ENCODE assay signal across 8 cellular contexts in the genomic region with DNA sequence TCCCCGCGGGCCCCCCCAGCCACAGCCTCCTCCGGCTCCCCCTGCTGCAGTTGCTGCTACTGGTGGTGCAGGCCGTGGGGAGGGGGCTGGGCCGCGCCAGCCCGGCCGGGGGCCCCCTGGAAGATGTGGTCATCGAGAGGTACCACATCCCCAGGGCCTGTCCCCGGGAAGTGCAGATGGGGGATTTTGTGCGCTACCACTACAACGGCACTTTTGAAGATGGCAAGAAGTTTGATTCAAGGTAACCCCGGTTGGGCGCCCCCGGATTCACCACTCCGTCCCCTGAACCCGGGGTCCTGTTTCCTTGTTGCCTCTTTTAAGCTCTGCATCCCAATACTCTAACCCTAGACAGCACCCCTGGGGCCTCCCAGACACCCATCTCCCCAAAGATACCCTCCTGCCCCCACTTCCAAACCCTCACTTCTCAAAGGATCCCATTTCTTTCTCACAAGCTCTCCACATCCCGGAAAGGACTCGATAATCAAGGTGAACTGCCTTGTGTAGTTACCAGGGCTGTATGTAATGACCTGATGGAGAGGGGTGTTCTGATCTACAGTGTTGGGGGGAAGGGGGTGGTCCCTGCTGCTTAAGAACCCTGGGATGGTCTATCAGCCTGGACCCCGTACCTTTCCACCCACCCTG. TPM values are rescaled to one million over a fixed set of nuclear protein-coding genes. Genes with fewer than 3 reads are reported as not detected.
DNase-seq lines count a peak whose midpoint lies in the region; ATAC-seq and TF ChIP-seq lines count a peak whose summit lies in the region.

No MANE protein-coding gene starts in this region.

- H3K4me1 Mint-ChIP-seq in H9, result peaks cover 23 to 35% of the 10 kb centered on the region in 2 experiments

- no peak overlapping the region for H3K4ac ChIP-seq in H9 (ENCODE audit: low read depth, low read length)

- H4K20me1 ChIP-seq in H9 (ENCODE audit: control insufficient read depth, insufficient read depth, insufficient read length), result no peaks in the 10 kb centered on the region

- ATAC-seq in right cardiac atrium, result no peak
- ATAC-seq in GM19397 (IDR thresholded peaks at IDR 0.05; ENCODE audit: unreplicated experiment), result no peak
- ATAC-seq in HG02678 (IDR thresholded peaks at IDR 0.05; ENCODE audit: unreplicated experiment), result no peak

- no peak overlapping the region for H3K23ac ChIP-seq in H9 (ENCODE audit: insufficient read length, low read depth, low read length)

- H3K36me3 ChIP-seq in WERI-Rb-1, result peaks cover 32% of the 10 kb centered on the region
- peaks cover 16% of the 10 kb centered on the region for H3K36me3 ChIP-seq in skeletal muscle satellite cell (ENCODE audit: insufficient read depth, low read length)

- H3T11ph ChIP-seq in H9 (ENCODE audit: low read length), result no peak overlapping the region

- H3K4me3 ChIP-seq in WERI-Rb-1 (ENCODE audit: low read depth, low read length) (peak overlapping the region; percentile 77), right cardiac atrium (ENCODE audit: low read length) (peak overlapping the region; percentile 64), skeletal muscle satellite cell (ENCODE audit: low read length) (peak overlapping the region; percentile 97)

- H3K4me3 Mint-ChIP-seq in H9, result peak overlapping the region; percentile 91 to 99

- H3K36me3 Mint-ChIP-seq in H9 (ENCODE audit: insufficient read depth in 1 of 3, low read depth in 3 of 3), result peaks cover 25 to 36% (median 32%) of the 10 kb centered on the region in 3 experiments

- peak overlapping the region; percentile 76 for H3K4me2 ChIP-seq in H9 (ENCODE audit: insufficient read depth, insufficient read length, low read length)
- H3K4me2 ChIP-seq in skeletal muscle satellite cell (ENCODE audit: low read length), result peak overlapping the region; percentile 100

- no peak overlapping the region for H4K91ac ChIP-seq in H9 (ENCODE audit: insufficient read length, low read depth, low read length)

- peaks cover 11% of the 10 kb centered on the region for H3K27me3 Mint-ChIP-seq in H9 (ENCODE audit: low read depth)

- H4K8ac ChIP-seq in H9 (replicated peaks; ENCODE audit: insufficient read length, low read depth, low read length), result no peak overlapping the region

- H3K9me3 Mint-ChIP-seq in H9, result peaks cover 0 to 10% of the 10 kb centered on the region in 2 experiments; a peak in 3 of 5 replicates

- no peak overlapping the region for H3K56ac ChIP-seq in H9 (ENCODE audit: insufficient read length, low read depth, low read length)

- peaks cover 4% of the 10 kb centered on the region; the same call in 1 of the 2 replicates for H3K4me1 ChIP-seq in H9 (ENCODE audit: insufficient read depth, low read length)
- no peaks in the 10 kb centered on the region for H3K4me1 ChIP-seq in right cardiac atrium (ENCODE audit: control insufficient read depth, insufficient read depth, low read length)
- H3K4me1 ChIP-seq in skeletal muscle satellite cell (ENCODE audit: control insufficient read depth, insufficient read depth, low read length), result peaks cover 32% of the 10 kb centered on the region

- no peak overlapping the region for H4K5ac ChIP-seq in H9 (ENCODE audit: insufficient read length, low read depth, low read length)

- H2AFZ ChIP-seq in H9 (ENCODE audit: low read length), result no peak overlapping the region

- H2BK5ac ChIP-seq in H9 (ENCODE audit: insufficient read length, low read length), result no peak overlapping the region

- peaks cover 2% of the 10 kb centered on the region for H3K79me1 ChIP-seq in H9 (ENCODE audit: insufficient read depth, low read depth, low read length, poor library complexity, severe bottlenecking)

- H2BK15ac ChIP-seq in H9 (ENCODE audit: low read depth, low read length), result no peak overlapping the region

- WGBS in H9 (ENCODE audit: extremely low coverage, insufficient read length, low lambda C conversion rate), result no CpG with 5 or more reads among the region's 20 CpGs
- 11% methylated on average over 20 of the region's 20 CpGs for WGBS in right cardiac atrium

- no peak overlapping the region for H2AK5ac ChIP-seq in H9 (ENCODE audit: insufficient read length, low read length)

- intact Hi-C loops in right cardiac atrium (cut with DNase I), result no loop called here

- no peak overlapping the region for H2BK120ac ChIP-seq in H9 (ENCODE audit: low read depth, low read length, poor library complexity, severe bottlenecking)

- no peak for TF ChIP-seq CTCF in H9 (conservative IDR thresholded peaks at IDR 0.05)
- no peak for TF ChIP-seq CTCF in WERI-Rb-1 (IDR thresholded peaks at IDR 0.05; ENCODE audit: low read depth, low read length)

- peak overlapping the region in 2 of 3 experiments; percentile 53 to 97; a peak in 4 of 7 replicates for H3K27ac Mint-ChIP-seq in H9

- H3K27me3 ChIP-seq in H9 (ENCODE audit: insufficient read depth, low read length) (no peaks in the 10 kb centered on the region), WERI-Rb-1 (ENCODE audit: insufficient read depth, low read depth, severe bottlenecking) (no peaks in the 10 kb centered on the region), right cardiac atrium (ENCODE audit: control insufficient read depth, insufficient read depth) (no peaks in the 10 kb centered on the region), skeletal muscle satellite cell (ENCODE audit: control insufficient read depth, insufficient read depth, low read length) (no peaks in the 10 kb centered on the region)

- peaks cover 14% of the 10 kb centered on the region; the same call in 1 of the 2 replicates for H3K79me2 ChIP-seq in H9 (ENCODE audit: insufficient read depth, low read length)

- no peak overlapping the region for H3K27ac ChIP-seq in H9 (ENCODE audit: insufficient read length, low read depth, low read length)
- peak overlapping the region; percentile 96 for H3K27ac ChIP-seq in WERI-Rb-1
- H3K27ac ChIP-seq in right cardiac atrium (ENCODE audit: low read length), result peak overlapping the region; percentile 14

- no peak overlapping the region for H2BK12ac ChIP-seq in H9 (ENCODE audit: insufficient read length, low read depth, low read length)

- H3K23me2 ChIP-seq in H9 (ENCODE audit: insufficient read length, low read depth, low read length, poor library complexity, severe bottlenecking), result peaks cover 16% of the 10 kb centered on the region

- H3K18ac ChIP-seq in H9 (ENCODE audit: insufficient read length, low read depth, low read length), result no peak overlapping the region

- DNase-seq in H9 (no peak), WERI-Rb-1 (no peak), right cardiac atrium (no peak), amygdala (lab: John Stamatoyannopoulos, UW) (no peak), mesenteric fat pad (ENCODE audit: low spot score) (no peak)

- H2BK20ac ChIP-seq in H9 (ENCODE audit: low read depth, low read length, poor library complexity, severe bottlenecking), result no peak overlapping the region

- H3K14ac ChIP-seq in H9 (ENCODE audit: insufficient read depth, low read length), result no peak overlapping the region

- H3K9ac ChIP-seq in H9 (ENCODE audit: extremely low read depth, insufficient read length, low read length), result peak overlapping the region; percentile 51
- peak overlapping the region; percentile 85 for H3K9ac ChIP-seq in skeletal muscle satellite cell (ENCODE audit: low read depth, low read length)

- H3K9me3 ChIP-seq in H9 (ENCODE audit: control insufficient read depth, low read depth, low read length) (no peaks in the 10 kb centered on the region), WERI-Rb-1 (ENCODE audit: severe bottlenecking) (no peaks in the 10 kb centered on the region), right cardiac atrium (ENCODE audit: control insufficient read depth, low read length) (no peaks in the 10 kb centered on the region), skeletal muscle satellite cell (replicated peaks; ENCODE audit: low read length) (no peaks in the 10 kb centered on the region)

RNA-seq across cellular contexts. Expression of gene FKBP10, which starts 0.4 kb away (rescaled TPM):
- total RNA-seq in H9 (2021), result 166 TPM in 2 replicates
- 10 to 100 TPM; 26.5 to 42.7 (median 38.8) TPM for total RNA-seq in right cardiac atrium
- polyA plus RNA-seq in right cardiac atrium, result 24.8 TPM
- total RNA-seq in skeletal muscle satellite cell (2012; rRNA removed), result 290 and 339 TPM in 2 replicates
- total RNA-seq in mesenteric fat pad, result 35.7 TPM

RNA-seq across cellular contexts. Expression of gene P3H4, which starts 1.4 kb away (rescaled TPM):
- total RNA-seq in H9 (2021) (22.9 and 24.0 TPM in 2 replicates), right cardiac atrium (10 to 100 TPM; 12.1 to 17.1 (median 13.9) TPM), mesenteric fat pad (5.6 TPM)
- polyA plus RNA-seq in right cardiac atrium, result 9.8 TPM
- total RNA-seq in skeletal muscle satellite cell (2012; rRNA removed), result 33.0 and 47.6 TPM in 2 replicates

RNA-seq across cellular contexts. Expression of gene NT5C3B, which starts 22.9 kb away (rescaled TPM):
- total RNA-seq in H9 (2021) (66.2 and 76.1 TPM in 2 replicates), right cardiac atrium (10 to 100 TPM; 29.1 to 46.6 (median 32.1) TPM), mesenteric fat pad (43.8 TPM)
- 40.5 TPM for polyA plus RNA-seq in right cardiac atrium
- 50.2 and 57.3 TPM in 2 replicates for total RNA-seq in skeletal muscle satellite cell (2012; rRNA removed)

RNA-seq across cellular contexts. Expression of gene KLHL10, which starts 24.5 kb away (rescaled TPM):
- total RNA-seq in H9 (2021) (0.22 and 0.46 TPM in 2 replicates), right cardiac atrium (under 1 TPM in 3 of 4 donors, not detected in 1; 0.26 to 0.33 (median 0.28) TPM), mesenteric fat pad (0.74 TPM)
- polyA plus RNA-seq in right cardiac atrium, result 0.09 TPM
- total RNA-seq in skeletal muscle satellite cell (2012; rRNA removed), result under 0.01 and 0.22 TPM in 2 replicates

RNA-seq across cellular contexts. Expression of gene JUP, which starts 26.6 kb away (rescaled TPM):
- total RNA-seq in H9 (2021) (87.9 and 90.1 TPM in 2 replicates), right cardiac atrium (100 to 1,000 TPM; 135 to 239 (median 187) TPM), mesenteric fat pad (16.2 TPM)
- 145 TPM for polyA plus RNA-seq in right cardiac atrium
- total RNA-seq in skeletal muscle satellite cell (2012; rRNA removed), result 2.3 and 8.1 TPM in 2 replicates
